8 cellular contexts compared by ENCODE assay signal in genomic region chr15:99565031-99565280, GRCh38. TPM values are rescaled to one million over a fixed set of nuclear protein-coding genes. Genes with fewer than 3 reads are reported as not detected.
DNase-seq lines count a peak whose midpoint lies in the region; ATAC-seq and TF ChIP-seq lines count a peak whose summit lies in the region.

No MANE protein-coding gene starts in this region.

- peaks cover 4% of the 10 kb centered on the region for H3K4me1 ChIP-seq in IMR-90 (ENCODE audit: control insufficient read depth, insufficient read depth, low read length)

- peaks cover 6% of the 10 kb centered on the region for H3K9me1 ChIP-seq in IMR-90 (ENCODE audit: insufficient read depth, low read length)

- DNase-seq in IMR-90 (no peak), coronary artery (ENCODE audit: low spot score) (peak; percentile 89), GF-D8 (lab: John Stamatoyannopoulos, UW) (no peak), T1000 (lab: John Stamatoyannopoulos, UW) (no peak), COLO829 (ENCODE audit: low spot score) (no peak)

- H3K4me2 ChIP-seq in IMR-90 (ENCODE audit: low read depth, low read length) (peak overlapping the region; percentile 3; the same call in 1 of the 2 replicates), neural cell (ENCODE audit: low read length) (no peak overlapping the region)

- no peak overlapping the region for H2BK5ac ChIP-seq in IMR-90 (ENCODE audit: low read depth, low read length, poor library complexity, severe bottlenecking)

- H3K36me3 ChIP-seq in IMR-90 (ENCODE audit: control insufficient read depth, insufficient read depth, low read length) (no peaks in the 10 kb centered on the region), neural cell (ENCODE audit: insufficient read depth, low read length) (no peaks in the 10 kb centered on the region)

- H3K27me3 ChIP-seq in IMR-90 (ENCODE audit: control insufficient read depth, insufficient read depth, low read length) (peaks cover 4% of the 10 kb centered on the region; the same call in 1 of the 2 replicates), neural cell (ENCODE audit: insufficient read depth, low read depth, low read length) (no peaks in the 10 kb centered on the region)

- no peak overlapping the region for H2BK120ac ChIP-seq in IMR-90 (ENCODE audit: low read depth, low read length)

- peak overlapping the region; percentile 16; the same call in 1 of the 2 replicates for H3K4me3 ChIP-seq in IMR-90 (ENCODE audit: insufficient read depth, low read depth, low read length)
- peak overlapping the region; percentile 95 for H3K4me3 ChIP-seq in coronary artery
- H3K4me3 ChIP-seq in neural cell (ENCODE audit: low read length), result peak overlapping the region; percentile 69

- peaks cover 33% of the 10 kb centered on the region for H3K79me2 ChIP-seq in neural cell (replicated peaks; ENCODE audit: insufficient read depth, low read length)

- POLR2A ChIA-PET in IMR-90 (lab: Charles Lee; ENCODE audit: unreplicated experiment), result no interaction called here

- H2AFZ ChIP-seq in IMR-90 (replicated peaks; ENCODE audit: low read length, poor library complexity), result peak overlapping the region; percentile 93
- H2AFZ ChIP-seq in neural cell (ENCODE audit: low read depth, low read length), result peak overlapping the region; percentile 74

- H4K91ac ChIP-seq in IMR-90 (ENCODE audit: insufficient read depth, low read depth, low read length), result no peak overlapping the region

- H2AK5ac ChIP-seq in IMR-90 (ENCODE audit: low read depth, low read length), result no peak overlapping the region

- no peak overlapping the region for H3K23ac ChIP-seq in IMR-90 (ENCODE audit: low read depth, low read length)

- H3K56ac ChIP-seq in IMR-90 (ENCODE audit: extremely low read depth, insufficient read depth, low read length), result no peak overlapping the region

- H2BK20ac ChIP-seq in IMR-90 (ENCODE audit: low read depth, low read length), result no peak overlapping the region

- dilution Hi-C loops in IMR-90 (cut with HindIII; ENCODE audit: low sequenced_read_pairs, unreplicated experiment), result no loop called here

- TF ChIP-seq CTCF in C4-2B (conservative IDR thresholded peaks at IDR 0.05) (no peak), IMR-90 (conservative IDR thresholded peaks at IDR 0.05; ENCODE audit: low read depth, low read length) (no peak), coronary artery (IDR thresholded peaks at IDR 0.05) (no peak), neural cell (IDR thresholded peaks at IDR 0.05; ENCODE audit: poor library complexity, severe bottlenecking) (no peak)

- TF ChIP-seq RAD21 in IMR-90 (IDR thresholded peaks at IDR 0.05; ENCODE audit: low read length) (no peak), neural cell (conservative IDR thresholded peaks at IDR 0.05) (no peak)

- 33% methylated on average over 3 of the region's 19 CpGs; no CpG with 5 or more reads in 1 of the 2 experiments for WGBS in IMR-90 (ENCODE audit: extremely low coverage in 2 of 2, insufficient read length in 1 of 2), 2 experiments

- no TSS peak for BruUV-seq in IMR-90 (replicated peaks; lab: Mats Ljungman, UMichigan)

- H3F3A ChIP-seq in neural cell (ENCODE audit: insufficient read depth, low read length, poor library complexity, severe bottlenecking), result no peaks in the 10 kb centered on the region

- H3K18ac ChIP-seq in IMR-90 (ENCODE audit: low read depth, low read length), result no peak overlapping the region

- TF ChIP-seq POLR2A in IMR-90 (IDR thresholded peaks at IDR 0.05; ENCODE audit: low read depth, low read length), result no peak

- intact Hi-C loops in IMR-90 (cut with micrococcal nuclease), result loop anchor here (1.0 to 5.0 kb wide), 2 partner anchors 89 to 123 kb away; no protein-coding TSS in a partner anchor

- H4K20me1 ChIP-seq in IMR-90 (ENCODE audit: insufficient read depth, low read length) (peaks cover 22% of the 10 kb centered on the region; the same call in 1 of the 2 replicates), neural cell (ENCODE audit: insufficient read depth) (no peaks in the 10 kb centered on the region)

- H3K14ac ChIP-seq in IMR-90 (replicated peaks; ENCODE audit: low read depth, low read length), result 0 out of 2 replicates have a peak overlapping the region, but pooled peaks have one; percentile 2

- in situ Hi-C loops in IMR-90 (cut with MboI; ENCODE audit: low sequenced_read_pairs), result no loop called here

- no peaks in the 10 kb centered on the region for H3K9me2 ChIP-seq in neural cell (ENCODE audit: insufficient read depth, low read length)

- H3K9me3 ChIP-seq in IMR-90 (ENCODE audit: control insufficient read depth, insufficient read depth, low read length), result no peaks in the 10 kb centered on the region
- H3K9me3 ChIP-seq in neural cell (ENCODE audit: low read length), result no peaks in the 10 kb centered on the region

- peak overlapping the region; percentile 15 to 73; a peak in 2 of 4 replicates for H4K8ac ChIP-seq in IMR-90 (ENCODE audit: low read depth in 2 of 2, low read length in 2 of 2)

- CTCF ChIA-PET in IMR-90 (lab: Yijun Ruan, JAX), result no interaction called here

- no peak overlapping the region for H3K9ac ChIP-seq in IMR-90 (ENCODE audit: low read depth, low read length)
- H3K9ac ChIP-seq in neural cell (ENCODE audit: low read length), result peak overlapping the region; percentile 96

- ATAC-seq in IMR-90 (ENCODE audit: low read depth) (no peak), HG03571 (IDR thresholded peaks at IDR 0.05; ENCODE audit: unreplicated experiment) (no peak)

- H2AK9ac ChIP-seq in IMR-90 (replicated peaks; ENCODE audit: low read depth, low read length, poor library complexity), result no peak overlapping the region

- H3K27ac ChIP-seq in C4-2B (peak overlapping the region; percentile 80), IMR-90 (ENCODE audit: insufficient read depth, low read length) (no peak overlapping the region), coronary artery (peak overlapping the region; percentile 96 to 100), neural cell (ENCODE audit: low read length) (no peak overlapping the region)

- no peak for TF ChIP-seq EP300 in neural cell (conservative IDR thresholded peaks at IDR 0.05; ENCODE audit: poor library complexity, severe bottlenecking)

- peaks cover 4 to 25% of the 10 kb centered on the region in 2 experiments; a peak in 3 of 4 replicates for H3K79me1 ChIP-seq in IMR-90 (ENCODE audit: low read depth in 1 of 2, low read length in 2 of 2)

- 0 out of 2 replicates have a peak overlapping the region, but pooled peaks have one; percentile 17 for H4K5ac ChIP-seq in IMR-90 (ENCODE audit: low read depth, low read length)

- no peak overlapping the region for H2BK15ac ChIP-seq in IMR-90 (ENCODE audit: low read depth, low read length)

- H3K4ac ChIP-seq in IMR-90 (ENCODE audit: low read depth, low read length), result 0 out of 2 replicates have a peak overlapping the region, but pooled peaks have one; percentile 2

TF ChIP-seq in IMR-90, 13 proteins besides CTCF, POLR2A, EP300 and RAD21 (continues in another document):
- TF ChIP-seq MXI1 (IDR thresholded peaks at IDR 0.05; ENCODE audit: borderline replicate concordance, low read depth, low read length) (no peak), BHLHE40 (IDR thresholded peaks at IDR 0.05; ENCODE audit: low read depth, low read length) (no peak), MAFK (IDR thresholded peaks at IDR 0.05; ENCODE audit: low read depth, low read length) (no peak), MAZ (IDR thresholded peaks at IDR 0.05; ENCODE audit: borderline replicate concordance, low read depth, low read length) (no peak), ELK1 (IDR thresholded peaks at IDR 0.05; ENCODE audit: borderline replicate concordance, low read depth, low read length) (no peak), CHD1 (IDR thresholded peaks at IDR 0.05; ENCODE audit: low read depth, low read length) (no peak), FOS (IDR thresholded peaks at IDR 0.05; ENCODE audit: low read depth, low read length) (no peak), RCOR1 (IDR thresholded peaks at IDR 0.05; ENCODE audit: insufficient replicate concordance, low read length) (no peak), RFX5 (IDR thresholded peaks at IDR 0.05; ENCODE audit: low read depth, low read length) (no peak)

TF ChIP-seq in neural cell, 6 proteins besides CTCF, POLR2A, EP300 and RAD21:
- TF ChIP-seq SMC3 (conservative IDR thresholded peaks at IDR 0.05; ENCODE audit: poor library complexity), result no peak
- no peak for TF ChIP-seq POLR2AphosphoS5 (IDR thresholded peaks at IDR 0.05)
- TF ChIP-seq REST (IDR thresholded peaks at IDR 0.05; ENCODE audit: borderline replicate concordance), result no peak
- no peak for TF ChIP-seq TAF1 (IDR thresholded peaks at IDR 0.05; ENCODE audit: low read depth)
- no peak for TF ChIP-seq MXI1 (conservative IDR thresholded peaks at IDR 0.05; ENCODE audit: poor library complexity, severe bottlenecking)
- no peak for TF ChIP-seq EZH2 (IDR thresholded peaks at IDR 0.05; ENCODE audit: borderline replicate concordance, insufficient read depth, low read length, poor library complexity, severe bottlenecking)

RNA-seq across cellular contexts. Expression of gene MEF2A, which starts 0.8 kb away (rescaled TPM):
- 16.7 and 20.8 TPM in 2 replicates for total RNA-seq in IMR-90 (2012; rRNA removed)
- polyA plus RNA-seq in IMR-90 (2012; rRNA removed) (16.1 and 16.6 TPM in 2 replicates), neural cell (29.0 and 32.2 TPM in 2 replicates)
- polyA plus RNA-seq in IMR-90 (2012; cell fraction: cytosol; rRNA removed), result 7.0 and 12.0 TPM in 2 replicates
- 43.0 and 72.9 TPM in 2 replicates for polyA plus RNA-seq in IMR-90 (2012; cell fraction: nucleus; rRNA removed; ENCODE audit: low replicate concordance)
- polyA minus RNA-seq in neural cell, result 55.8 and 88.7 TPM in 2 replicates

Comparison
In these comparisons a context has a peak if more than half of its experiments do, and no peak if none do; other contexts are left out.
1. H3K27ac ChIP-seq: peak in C4-2B (single experiment) and coronary artery (2 of 2); none in IMR-90 (single experiment) and neural cell (single experiment).
2. H3K4me3 ChIP-seq: peak in every context shown above with its lines; median percentile 95 in coronary artery; 69 in neural cell; 16 in IMR-90.